28 cellular contexts compared by ENCODE assay signal in the genomic region with DNA sequence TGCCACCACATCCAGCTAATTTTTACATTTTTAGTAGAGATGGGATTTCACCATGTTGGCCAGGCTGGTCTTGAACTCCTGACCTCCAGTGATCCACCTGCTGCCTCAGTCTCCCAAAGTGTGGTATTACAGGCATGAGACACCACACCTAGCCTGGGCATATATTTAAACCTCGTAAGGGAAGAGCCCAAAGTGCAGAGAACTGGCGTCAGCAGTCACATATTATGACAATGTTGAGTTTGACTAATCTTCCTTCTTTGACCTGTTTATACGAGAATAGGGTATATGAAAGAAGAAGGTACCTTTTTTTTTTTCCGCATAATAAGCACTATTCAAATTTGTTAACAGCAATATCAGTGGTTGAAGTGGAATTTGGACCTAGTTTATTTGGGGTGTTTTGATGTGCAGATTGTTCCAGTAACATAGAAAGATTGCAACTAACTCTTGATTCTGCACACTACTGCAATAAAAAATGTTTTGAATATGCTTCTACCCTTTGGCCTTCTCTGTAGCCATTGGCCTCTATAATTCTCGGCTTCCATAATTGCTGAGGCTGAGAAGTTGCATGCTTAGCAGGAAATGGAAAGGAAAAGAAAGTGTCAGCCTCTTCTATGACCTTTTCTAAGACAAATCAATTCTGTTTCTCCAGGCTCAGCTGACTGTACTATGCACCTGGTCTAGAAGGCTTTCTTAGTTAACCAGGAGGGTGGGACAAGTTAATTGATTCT.
"Had no signal": no experiment of that assay in that cellular context is flagged by ENCODE, and none has a peak within 500 bp of the region (broad histone marks: within the 10 kb centered on the region; RNA-seq: fewer than 3 reads in every experiment).

No MANE protein-coding gene starts in this region.

- H3K4me3 Mint-ChIP-seq: activated CD4-positive, alpha-beta T cell treated with anti-CD3 and anti-CD28 coated beads, Interleukin-2, amount 10 ng/mL, durations not matched to agents 24 days and 14 days; activated CD8-positive, alpha-beta T cell treated with anti-CD3 and anti-CD28 coated beads for 36 hours; activated naive CD4-positive, alpha-beta T cell treated with anti-CD3 and anti-CD28 coated beads, Interleukin-2, amount 50 U/mL, for 24 hours; activated naive CD8-positive, alpha-beta T cell treated with anti-CD3 and anti-CD28 coated beads, Interleukin-2, amount 10 ng/mL, durations not matched to agents 7 days and 5 days; activated T-cell treated with anti-CD3 and anti-CD28 coated beads, Interleukin-2, amount 50 U/mL, for 72 hours; activated T-helper 17 cell treated with anti-CD3 and anti-CD28 coated beads, Interleukin-2, amount 50 U/mL, for 72 hours; central memory CD8-positive, alpha-beta T cell had no signal

- ATAC-seq: activated CD8-positive, alpha-beta T cell treated with anti-CD3 and anti-CD28 coated beads for 36 hours; activated T-cell treated with anti-CD3 and anti-CD28 coated beads, Interleukin-2, amount 50 U/mL, for 72 hours; activated T-helper 17 cell treated with anti-CD3 and anti-CD28 coated beads, Interleukin-2, amount 50 U/mL, for 72 hours; Panc1; Right ventricle myocardium inferior had no signal

- H3K27ac ChIP-seq: ascending aorta, cardiac muscle cell, RWPE1, WERI-Rb-1 had no signal

- H3K27ac Mint-ChIP-seq: activated CD4-positive, alpha-beta T cell treated with anti-CD3 and anti-CD28 coated beads, Interleukin-2, amount 10 ng/mL, durations not matched to agents 24 days and 14 days; activated CD8-positive, alpha-beta T cell treated with anti-CD3 and anti-CD28 coated beads for 36 hours; activated naive CD4-positive, alpha-beta T cell treated with anti-CD3 and anti-CD28 coated beads, Interleukin-2, amount 50 U/mL, for 24 hours; activated naive CD8-positive, alpha-beta T cell treated with anti-CD3 and anti-CD28 coated beads, Interleukin-2, amount 10 ng/mL, durations not matched to agents 7 days and 5 days; activated T-cell treated with anti-CD3 and anti-CD28 coated beads, Interleukin-2, amount 50 U/mL, for 72 hours; activated T-helper 17 cell treated with anti-CD3 and anti-CD28 coated beads, Interleukin-2, amount 50 U/mL, for 72 hours had no signal

- H3K27me3 ChIP-seq: ascending aorta, cardiac muscle cell had no signal

- H3K4me1 ChIP-seq: ascending aorta had no signal

- H3K4me1 Mint-ChIP-seq: activated CD4-positive, alpha-beta T cell treated with anti-CD3 and anti-CD28 coated beads, Interleukin-2, amount 10 ng/mL, durations not matched to agents 24 days and 14 days; activated naive CD4-positive, alpha-beta T cell treated with anti-CD3 and anti-CD28 coated beads, Interleukin-2, amount 50 U/mL, for 24 hours; activated naive CD8-positive, alpha-beta T cell treated with anti-CD3 and anti-CD28 coated beads, Interleukin-2, amount 10 ng/mL, durations not matched to agents 7 days and 5 days; activated T-helper 17 cell treated with anti-CD3 and anti-CD28 coated beads, Interleukin-2, amount 50 U/mL, for 72 hours; central memory CD8-positive, alpha-beta T cell had no signal

- DNase-seq: activated CD4-positive, alpha-beta T cell treated with anti-CD3 and anti-CD28 coated beads, Interleukin-2, amount 10 ng/mL, durations not matched to agents 24 days and 14 days; activated CD4-positive, alpha-beta T cell treated with anti-CD3 and anti-CD28 coated beads, Interleukin-2, amount 50 U/mL, for 4 hours; activated CD8-positive, alpha-beta T cell treated with anti-CD3 and anti-CD28 coated beads for 36 hours; activated effector memory CD4-positive, alpha-beta T cell treated with anti-CD3 and anti-CD28 coated beads, Interleukin-2, amount 50 U/mL, for 16 hours; activated naive CD4-positive, alpha-beta T cell treated with Interleukin-2 at 50 U/mL for 16 hours; activated naive CD8-positive, alpha-beta T cell treated with anti-CD3 and anti-CD28 coated beads, Interleukin-2, amount 10 ng/mL, durations not matched to agents 7 days and 5 days; activated T-cell treated with anti-CD3 and anti-CD28 coated beads, Interleukin-2, amount 50 U/mL, for 1 hour; activated T-cell treated with anti-CD3 and anti-CD28 coated beads, Interleukin-2, amount 50 U/mL, for 72 hours; amygdala; MM.1S; MV-4-11; NCI-H1092; NCI-H1436 treated with DMSO at 0.1 percent for 48 hours; NCI-H1694 treated with DMSO at 0.1 percent for 48 hours; NCI-H2029; NCI-H345; NCI-H524 treated with DMSO at 0.1 percent for 48 hours; SW 1271; T1000; WERI-Rb-1 had no signal

- H3K4me3 ChIP-seq: ascending aorta, cardiac muscle cell had no signal

- H3K36me3 ChIP-seq: ascending aorta, cardiac muscle cell, WERI-Rb-1 had no signal
